Comparison of ENCODE assay signal across 8 cellular contexts in genomic region chr7:99579281-99579955, GRCh38. TPM values are rescaled to one million over a fixed set of nuclear protein-coding genes. Genes with fewer than 3 reads are reported as not detected.
A peak's percentile ranks its signal among the peaks of the same experiment; 100 is the strongest.
DNase-seq lines count a peak whose midpoint lies in the region; ATAC-seq, FAIRE-seq and TF ChIP-seq lines count a peak whose summit lies in the region.

No MANE protein-coding gene starts in this region.

- H3K4me3 Mint-ChIP-seq in activated T-helper 2 cell treated with anti-CD3 and anti-CD28 coated beads, Interferon-gamma antibody, Interleukin-2, Interleukin-4, amounts not matched to agents 10 μg/mL and 5 μg/mL and 100 μg/mL, durations not matched to agents 14 hours and 24 hours and 36 hours (ENCODE audit: low read depth): peak overlapping the region; percentile 8
- H3K4me3 Mint-ChIP-seq in stimulated activated effector memory CD8-positive, alpha-beta T cell treated with anti-CD3 and anti-CD28 coated beads, Interleukin-12 subunit alpha, Interleukin-12 subunit beta, amount 100 ng/mL, for 72 hours: peak overlapping the region; percentile 79

- no peaks in the 10 kb centered on the region for H3K27me3 Mint-ChIP-seq in activated T-helper 2 cell treated with anti-CD3 and anti-CD28 coated beads, Interferon-gamma antibody, Interleukin-2, Interleukin-4, amounts not matched to agents 10 μg/mL and 5 μg/mL and 100 μg/mL, durations not matched to agents 14 hours and 24 hours and 36 hours (ENCODE audit: low read depth)

- no peaks in the 10 kb centered on the region for H3K36me3 ChIP-seq in iPS-18a (ENCODE audit: control insufficient read depth, low read depth, low read length)
- H3K36me3 ChIP-seq in Karpas-422 (ENCODE audit: insufficient read depth, low read length): no peaks in the 10 kb centered on the region

- peaks cover 5% of the 10 kb centered on the region for H3K36me3 Mint-ChIP-seq in activated T-helper 2 cell treated with anti-CD3 and anti-CD28 coated beads, Interferon-gamma antibody, Interleukin-2, Interleukin-4, amounts not matched to agents 10 μg/mL and 5 μg/mL and 100 μg/mL, durations not matched to agents 14 hours and 24 hours and 36 hours (ENCODE audit: low read depth)
- H3K36me3 Mint-ChIP-seq in stimulated activated effector memory CD8-positive, alpha-beta T cell treated with anti-CD3 and anti-CD28 coated beads, Interleukin-12 subunit alpha, Interleukin-12 subunit beta, amount 100 ng/mL, for 72 hours: no peaks in the 10 kb centered on the region

- H3K9ac ChIP-seq in iPS-18a (ENCODE audit: low read length): peak overlapping the region; percentile 79
- no peak overlapping the region for H3K9ac ChIP-seq in Karpas-422 (ENCODE audit: low read length)

- intact Hi-C loops in activated T-helper 2 cell treated with anti-CD3 and anti-CD28 coated beads, Interferon-gamma antibody, Interleukin-2, Interleukin-4, amounts not matched to agents 10 μg/mL and 5 μg/mL and 100 μg/mL, durations not matched to agents 14 hours and 24 hours and 36 hours (cut with micrococcal nuclease): no loop called here

- peaks cover 13% of the 10 kb centered on the region for H3K4me1 Mint-ChIP-seq in activated T-helper 2 cell treated with anti-CD3 and anti-CD28 coated beads, Interferon-gamma antibody, Interleukin-2, Interleukin-4, amounts not matched to agents 10 μg/mL and 5 μg/mL and 100 μg/mL, durations not matched to agents 14 hours and 24 hours and 36 hours (ENCODE audit: low read depth)
- H3K4me1 Mint-ChIP-seq in stimulated activated effector memory CD8-positive, alpha-beta T cell treated with anti-CD3 and anti-CD28 coated beads, Interleukin-12 subunit alpha, Interleukin-12 subunit beta, amount 100 ng/mL, for 72 hours: peaks cover 21% of the 10 kb centered on the region

- H3K4me3 ChIP-seq in iPS-18a (ENCODE audit: low read length): peak overlapping the region; percentile 77
- no peak overlapping the region for H3K4me3 ChIP-seq in Karpas-422 (ENCODE audit: low read length)

- H3K4me1 ChIP-seq in iPS-18a (ENCODE audit: control insufficient read depth, low read depth, low read length) (peaks cover 22% of the 10 kb centered on the region), Karpas-422 (ENCODE audit: low read length) (peaks cover 24% of the 10 kb centered on the region)

- no peaks in the 10 kb centered on the region for H3K27me3 ChIP-seq in iPS-18a (ENCODE audit: control insufficient read depth, insufficient read depth, low read length)
- no peaks in the 10 kb centered on the region for H3K27me3 ChIP-seq in Karpas-422 (ENCODE audit: low read length)

- H3K27ac Mint-ChIP-seq in activated T-helper 2 cell treated with anti-CD3 and anti-CD28 coated beads, Interferon-gamma antibody, Interleukin-2, Interleukin-4, amounts not matched to agents 10 μg/mL and 5 μg/mL and 100 μg/mL, durations not matched to agents 14 hours and 24 hours and 36 hours: no peak overlapping the region
- H3K27ac Mint-ChIP-seq in stimulated activated effector memory CD8-positive, alpha-beta T cell treated with anti-CD3 and anti-CD28 coated beads, Interleukin-12 subunit alpha, Interleukin-12 subunit beta, amount 100 ng/mL, for 72 hours: peak overlapping the region; percentile 81

- no peak for TF ChIP-seq POLR2A in H54 (IDR thresholded peaks at IDR 0.05; ENCODE audit: low read depth, low read length)

- H3K9me2 ChIP-seq in Karpas-422 (replicated peaks; ENCODE audit: insufficient read depth, low read length): no peaks in the 10 kb centered on the region

- no peaks in the 10 kb centered on the region for H3K79me2 ChIP-seq in Karpas-422 (ENCODE audit: low read length)

- no peak overlapping the region for H2AFZ ChIP-seq in Karpas-422 (ENCODE audit: low read length)

- no peak overlapping the region for H3K4me2 ChIP-seq in Karpas-422 (ENCODE audit: low read depth, low read length, poor library complexity, severe bottlenecking)

- H3K9me3 ChIP-seq in iPS-18a (ENCODE audit: control insufficient read depth, low read depth, low read length) (no peaks in the 10 kb centered on the region), Karpas-422 (ENCODE audit: low read length) (no peaks in the 10 kb centered on the region)

- no peak for ATAC-seq in stimulated activated effector memory CD8-positive, alpha-beta T cell treated with anti-CD3 and anti-CD28 coated beads, Interleukin-12 subunit alpha, Interleukin-12 subunit beta, amount 100 ng/mL, for 72 hours
- no peak for ATAC-seq in HG03520 (IDR thresholded peaks at IDR 0.05; ENCODE audit: unreplicated experiment)

- DNase-seq in NCI-H1105 (lab: John Stamatoyannopoulos, UW) (peak; percentile 3), NCI-H1105 treated with DMSO at 0.1 percent for 48 hours (lab: John Stamatoyannopoulos, UW) (no peak), Karpas-422 (no peak), H54 (ENCODE audit: insufficient read length, low spot score) (no peak)
- DNase-seq in activated T-helper 2 cell treated with anti-CD3 and anti-CD28 coated beads, Interferon-gamma antibody, Interleukin-2, Interleukin-4, amounts not matched to agents 10 μg/mL and 5 μg/mL and 100 μg/mL, durations not matched to agents 14 hours and 24 hours and 36 hours (ENCODE audit: low spot score): no peak
- no peak for DNase-seq in stimulated activated effector memory CD8-positive, alpha-beta T cell treated with anti-CD3 and anti-CD28 coated beads, Interleukin-12 subunit alpha, Interleukin-12 subunit beta, amount 100 ng/mL, for 72 hours (ENCODE audit: low spot score in 2 of 2)

- H3K27ac ChIP-seq in iPS-18a (ENCODE audit: low read length): no peak overlapping the region
- H3K27ac ChIP-seq in Karpas-422 (ENCODE audit: low read length): no peak overlapping the region

- no peaks in the 10 kb centered on the region for H3K9me3 Mint-ChIP-seq in activated T-helper 2 cell treated with anti-CD3 and anti-CD28 coated beads, Interferon-gamma antibody, Interleukin-2, Interleukin-4, amounts not matched to agents 10 μg/mL and 5 μg/mL and 100 μg/mL, durations not matched to agents 14 hours and 24 hours and 36 hours
- H3K9me3 Mint-ChIP-seq in stimulated activated effector memory CD8-positive, alpha-beta T cell treated with anti-CD3 and anti-CD28 coated beads, Interleukin-12 subunit alpha, Interleukin-12 subunit beta, amount 100 ng/mL, for 72 hours: no peaks in the 10 kb centered on the region

- FAIRE-seq in H54 (lab: Jason Lieb, UNC): no peak

- H4K20me1 ChIP-seq in Karpas-422 (ENCODE audit: insufficient read depth, low read depth, low read length): no peaks in the 10 kb centered on the region

RNA-seq across cellular contexts. Expression of gene TMEM225B, which starts 18.6 kb away (rescaled TPM):
- 1.3 and 1.9 TPM in 2 replicates for total RNA-seq in activated T-helper 2 cell treated with anti-CD3 and anti-CD28 coated beads, Interferon-gamma antibody, Interleukin-2, Interleukin-4, amounts not matched to agents 10 μg/mL and 5 μg/mL and 100 μg/mL, durations not matched to agents 14 hours and 24 hours and 36 hours
- total RNA-seq in Karpas-422 (2014; rRNA removed; shearing (Covaris generic); ENCODE audit: low replicate concordance): 1.6 TPM in 1 of 2 replicates, not detected in the other

RNA-seq across cellular contexts. Expression of gene ZNF655, which starts 21.0 kb away (rescaled TPM):
- 68.3 and 72.8 TPM in 2 replicates for total RNA-seq in activated T-helper 2 cell treated with anti-CD3 and anti-CD28 coated beads, Interferon-gamma antibody, Interleukin-2, Interleukin-4, amounts not matched to agents 10 μg/mL and 5 μg/mL and 100 μg/mL, durations not matched to agents 14 hours and 24 hours and 36 hours
- 169 TPM in 2 replicates for total RNA-seq in Karpas-422 (2014; rRNA removed; shearing (Covaris generic); ENCODE audit: low replicate concordance)

RNA-seq across cellular contexts. Expression of gene FAM200A, which starts 27.5 kb away (rescaled TPM):
- total RNA-seq in activated T-helper 2 cell treated with anti-CD3 and anti-CD28 coated beads, Interferon-gamma antibody, Interleukin-2, Interleukin-4, amounts not matched to agents 10 μg/mL and 5 μg/mL and 100 μg/mL, durations not matched to agents 14 hours and 24 hours and 36 hours: 5.2 and 5.6 TPM in 2 replicates
- total RNA-seq in Karpas-422 (2014; rRNA removed; shearing (Covaris generic); ENCODE audit: low replicate concordance): 3.7 and 6.5 TPM in 2 replicates

RNA-seq across cellular contexts. Expression of gene ZSCAN25, which starts 37.3 kb away (rescaled TPM):
- total RNA-seq in activated T-helper 2 cell treated with anti-CD3 and anti-CD28 coated beads, Interferon-gamma antibody, Interleukin-2, Interleukin-4, amounts not matched to agents 10 μg/mL and 5 μg/mL and 100 μg/mL, durations not matched to agents 14 hours and 24 hours and 36 hours: 31.2 and 31.7 TPM in 2 replicates
- total RNA-seq in Karpas-422 (2014; rRNA removed; shearing (Covaris generic); ENCODE audit: low replicate concordance): 12.3 and 22.1 TPM in 2 replicates
